19 cellular contexts compared by ENCODE assay signal in genomic region chr11:3357302-3357701, GRCh38.
"Had no signal": no experiment of that assay in that cellular context is flagged by ENCODE, and none has a peak within 500 bp of the region (broad histone marks: within the 10 kb centered on the region; RNA-seq: fewer than 3 reads in every experiment).

No MANE protein-coding gene starts in this region.

- H3K4me1 Mint-ChIP-seq: nephron progenitor cell had no signal

- DNase-seq: dermis blood vessel endothelial cell; foreskin melanocyte; heart right ventricle; hypothalamus; kidney glomerular epithelial cell; mammary epithelial cell; naive thymus-derived CD4-positive, alpha-beta T cell; nephron progenitor cell; ovary; right cardiac atrium; small intestine; stimulated activated CD4-positive, alpha-beta T cell treated with anti-CD3 and anti-CD28 coated beads, Interleukin-12 subunit alpha, Interleukin-12 subunit beta, amount 100 ng/mL, for 4 hours; stimulated activated naive CD4-positive, alpha-beta T cell; stomach; substantia nigra; transverse colon had no signal

- H3K4me3 ChIP-seq: heart right ventricle, ovary, stomach, thoracic aorta, transverse colon had no signal

- H3K36me3 ChIP-seq: ovary had no signal

- H3K27me3 ChIP-seq: heart right ventricle, ovary, stomach, transverse colon had no signal

- H3K4me1 ChIP-seq: heart right ventricle, stomach, transverse colon had no signal

- H3K27ac ChIP-seq: heart right ventricle, ovary, stomach, thoracic aorta, transverse colon had no signal

- H3K27me3 Mint-ChIP-seq: naive thymus-derived CD4-positive, alpha-beta T cell had no signal

- H3K9me3 Mint-ChIP-seq: nephron progenitor cell had no signal

- ATAC-seq: heart right ventricle; naive thymus-derived CD4-positive, alpha-beta T cell; right cardiac atrium had no signal

- FAIRE-seq: colon, islet of Langerhans, small intestine had no signal

- H3K4me3 Mint-ChIP-seq: nephron progenitor cell had no signal
